ENCODE assay signal across 8 cellular contexts in the genomic region with DNA sequence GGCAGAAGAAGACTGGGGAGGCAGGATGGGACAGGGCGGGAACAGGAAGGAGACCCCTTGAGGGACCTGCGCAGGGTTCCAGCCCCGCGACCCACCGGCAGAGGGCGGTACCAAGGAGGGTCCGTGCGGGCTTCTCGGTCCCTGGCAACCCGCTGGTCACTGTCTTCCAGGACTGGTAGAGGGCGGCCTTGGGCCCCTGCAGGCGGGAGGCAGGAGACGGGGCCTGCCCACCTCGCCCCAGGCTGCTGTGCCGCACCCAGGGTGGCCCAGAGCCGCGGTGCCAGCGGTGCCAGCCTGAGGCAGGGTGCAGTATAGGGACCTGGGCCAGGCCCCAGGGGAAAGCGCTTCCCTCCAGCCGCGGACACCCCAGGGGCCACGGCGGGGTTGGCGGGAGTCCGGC. TPM values are rescaled to one million over a fixed set of nuclear protein-coding genes. Genes with fewer than 3 reads are reported as not detected.
DNase-seq lines count a peak whose midpoint lies in the region; ATAC-seq and TF ChIP-seq lines count a peak whose summit lies in the region.

No MANE protein-coding gene starts in this region.

- peak overlapping the region; percentile 35 for H3K4me3 ChIP-seq in brain microvascular endothelial cell (ENCODE audit: low read depth, low read length)

- TF ChIP-seq CTCF in brain microvascular endothelial cell (IDR thresholded peaks at IDR 0.05; ENCODE audit: low read depth, low read length, missing control alignments), result peak; percentile 84

- H3K36me3 ChIP-seq in brain microvascular endothelial cell (replicated peaks), result no peaks in the 10 kb centered on the region

- ATAC-seq in left colon, result peak; percentile 94
- ATAC-seq in GM21717 (IDR thresholded peaks at IDR 0.05; ENCODE audit: unreplicated experiment), result no peak

- DNase-seq in EL (peak; percentile 60), T-helper 9 cell (peak; percentile 34), brain microvascular endothelial cell (peak; percentile 4), left colon (peak; percentile 45 to 74), ACHN (no peak), NCI-H446 treated with DMSO at 0.1 percent for 48 hours (lab: John Stamatoyannopoulos, UW) (no peak)
- DNase-seq in stimulated activated CD4-positive, alpha-beta T cell treated with anti-CD3 and anti-CD28 coated beads, Interleukin-2, amount 100 ng/mL, for 48 hours, result peak; percentile 55 to 63

- no peaks in the 10 kb centered on the region for H3K27me3 ChIP-seq in brain microvascular endothelial cell (replicated peaks)

- in situ Hi-C loops in brain microvascular endothelial cell (cut with HindIII; ENCODE audit: low pct_ligation_motif_present, low sequenced_read_pairs) (no loop called here), ACHN (cut with HindIII; ENCODE audit: low pct_ligation_motif_present, low pct_unique_long_range_greater_than_20kb, low sequenced_read_pairs) (no loop called here)

- intact Hi-C loops in left colon (cut with DNase I, micrococcal nuclease), result no loop called here

- no peak overlapping the region for H3K27ac ChIP-seq in brain microvascular endothelial cell

RNA-seq across cellular contexts. Expression of gene NEURL3, which starts 34.5 kb away (rescaled TPM):
- 1 to 10 TPM in 1 of 2 donors, under 1 TPM in 1; 0.58 to 3.3 TPM for total RNA-seq in left colon

Comparison
In these comparisons a context has a peak if more than half of its experiments do, and no peak if none do; other contexts are left out.
1. DNase-seq: peak in EL (single experiment), T-helper 9 cell (single experiment), brain microvascular endothelial cell (single experiment), left colon (2 of 2) and stimulated activated CD4-positive, alpha-beta T cell treated with anti-CD3 and anti-CD28 coated beads, Interleukin-2, amount 100 ng/mL, for 48 hours (2 of 2); none in ACHN (single experiment) and NCI-H446 treated with DMSO at 0.1 percent for 48 hours (single experiment).